Comparison of ENCODE assay signal across 1 cellular context in genomic region chr9:127769101-127769500, GRCh38.
TF ChIP-seq lines count a peak whose summit lies in the region.

No MANE protein-coding gene starts in this region.

TF ChIP-seq in HepG2, 621 proteins besides CTCF, POLR2A, EP300 and RAD21:
- TF ChIP-seq ZMYM3 (CRISPR knock-in tag; IDR thresholded peaks at IDR 0.05) (0 out of 2 replicates have a peak, but pooled peaks have one; percentile 14), RCOR2 (CRISPR knock-in tag; IDR thresholded peaks at IDR 0.05) (no peak), ZNF629 (CRISPR knock-in tag; conservative IDR thresholded peaks at IDR 0.05) (peak; percentile 71), MZF1 (CRISPR knock-in tag; IDR thresholded peaks at IDR 0.05; ENCODE audit: borderline replicate concordance) (no peak), ZSCAN21 (CRISPR knock-in tag; IDR thresholded peaks at IDR 0.05; ENCODE audit: borderline replicate concordance) (no peak)
